Comparison of ENCODE assay signal across 8 cellular contexts in the genomic region with DNA sequence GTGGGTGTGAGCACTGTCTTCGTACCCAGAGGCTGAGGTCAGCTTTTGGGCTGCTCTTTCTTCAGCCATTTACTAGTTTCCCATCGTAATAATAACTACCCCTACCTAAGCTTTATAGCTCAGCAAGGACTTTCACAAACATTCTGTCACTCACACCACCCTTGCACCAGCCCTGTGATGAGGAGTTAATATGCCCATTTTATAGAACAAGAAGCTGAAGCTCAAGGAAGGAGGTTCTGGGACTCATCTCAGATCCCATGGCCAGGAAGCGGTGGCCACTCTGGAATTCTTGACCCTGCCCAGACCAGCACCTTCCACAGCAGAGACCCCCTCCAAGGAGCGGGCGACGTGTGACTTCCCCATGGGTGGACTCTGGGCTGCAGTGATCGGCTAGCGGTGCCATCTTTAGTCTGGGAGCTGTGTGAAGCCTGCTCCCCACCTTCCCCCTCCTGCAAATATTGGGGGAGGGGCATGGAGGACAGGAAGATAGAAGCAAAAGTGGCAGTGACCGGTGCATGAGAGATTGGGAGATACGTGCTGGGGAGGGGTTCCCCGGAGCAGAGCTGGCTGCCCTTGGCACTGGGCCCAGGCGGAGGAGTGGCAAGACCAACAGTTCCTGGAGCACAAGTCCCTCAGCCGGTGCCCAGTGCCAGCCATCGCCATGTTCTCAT.
A peak's percentile ranks its signal among the peaks of the same experiment; 100 is the strongest.
DNase-seq lines count a peak whose midpoint lies in the region; ATAC-seq, FAIRE-seq and TF ChIP-seq lines count a peak whose summit lies in the region.

No MANE protein-coding gene starts in this region.

- H3K4me2 ChIP-seq in HCT116 (ENCODE audit: low read length), result peak overlapping the region; percentile 27; the same call in 1 of the 2 replicates

- TF ChIP-seq POLR2A in HCT116 (IDR thresholded peaks at IDR 0.05; ENCODE audit: borderline replicate concordance, extremely low read depth, insufficient read depth, insufficient read length), result no peak

- peaks cover 19% of the 10 kb centered on the region for H3K4me1 Mint-ChIP-seq in endodermal cell

- no peak overlapping the region for H3K27ac Mint-ChIP-seq in endodermal cell

- no peak overlapping the region for H3K27ac ChIP-seq in HCT116 (ENCODE audit: low read depth, low read length)
- H3K27ac ChIP-seq in small intestine (ENCODE audit: low read depth in 1 of 2, low read length in 1 of 2), result peak overlapping the region; percentile 95 to 96
- H3K27ac ChIP-seq in endodermal cell (ENCODE audit: low read depth, low read length), result no peak overlapping the region

- no peak for FAIRE-seq in small intestine (lab: Jason Lieb, UNC)

- no peaks in the 10 kb centered on the region for H3K36me3 Mint-ChIP-seq in endodermal cell (ENCODE audit: low read depth)

- H3K36me3 ChIP-seq in HCT116 (ENCODE audit: control insufficient read depth in 1 of 2, insufficient read depth in 2 of 2, low read length in 2 of 2), result no peaks in the 10 kb centered on the region
- H3K36me3 ChIP-seq in small intestine (ENCODE audit: control insufficient read depth in 2 of 2, insufficient read depth in 2 of 2, low read length in 2 of 2), result no peaks in the 10 kb centered on the region
- H3K36me3 ChIP-seq in MG63, result no peaks in the 10 kb centered on the region
- no peaks in the 10 kb centered on the region for H3K36me3 ChIP-seq in endodermal cell (ENCODE audit: control insufficient read depth, insufficient read depth, low read length)

- no TSS peak for BruUV-seq in HCT116 (replicated peaks; lab: Mats Ljungman, UMichigan)

- H3K9me2 ChIP-seq in HCT116 (ENCODE audit: insufficient read depth), result no peaks in the 10 kb centered on the region

- no peaks in the 10 kb centered on the region for H3K27me3 ChIP-seq in HCT116 (ENCODE audit: insufficient read depth, low read length)
- H3K27me3 ChIP-seq in small intestine (ENCODE audit: control insufficient read depth in 2 of 2, insufficient read depth in 2 of 2, low read length in 2 of 2), result no peaks in the 10 kb centered on the region
- no peaks in the 10 kb centered on the region for H3K27me3 ChIP-seq in MG63
- H3K27me3 ChIP-seq in endodermal cell (ENCODE audit: control insufficient read depth, insufficient read depth, low read length, poor library complexity, severe bottlenecking), result peaks cover under 1% of the 10 kb centered on the region

- 23 to 56% (median 43%) methylated on average over 14 of the region's 14 CpGs for WGBS in small intestine, 3 donors
- 92 to 97% methylated on average over 6 to 14 of the region's 14 CpGs for WGBS in endodermal cell (ENCODE audit: insufficient coverage in 1 of 2, insufficient read length in 1 of 2), 2 experiments

- RAD21 ChIA-PET in HCT116 (lab: Charles Lee; ENCODE audit: low non-redundant PET in 1 of 2, low total read pairs in 2 of 2, uncharacterized antibody in 2 of 2, unreplicated experiment in 2 of 2), result interaction anchor here (1.3 to 3.0 kb wide), 3 partner anchors 82 to 96 kb away, joined by 4 to 11 read pairs (median 7); partner anchors contain the start of gene TOB1 (in 1 of the 2)

- H3K9ac ChIP-seq in HCT116 (ENCODE audit: low read length), result no peak overlapping the region
- H3K9ac ChIP-seq in endodermal cell (ENCODE audit: extremely low read depth, low read length, poor library complexity, severe bottlenecking), result no peak overlapping the region

- POLR2A ChIA-PET in HCT116 (lab: Charles Lee), result interaction anchor here (1.5 to 3.6 kb wide), 3 partner anchors 9 to 165 kb away, joined by 4 to 78 read pairs (median 4); partner anchors contain the start of gene TOB1

- no peaks in the 10 kb centered on the region for H4K20me1 ChIP-seq in HCT116 (ENCODE audit: insufficient read depth)

- H3K4me1 ChIP-seq in HCT116 (ENCODE audit: control insufficient read depth in 1 of 2, insufficient read depth in 2 of 2, low read length in 2 of 2) (peaks cover 72 to 97% of the 10 kb centered on the region in 2 experiments), small intestine (ENCODE audit: control insufficient read depth in 2 of 2, insufficient read depth in 1 of 2, low read depth in 1 of 2, low read length in 1 of 2) (peaks cover 4 to 5% of the 10 kb centered on the region in 2 donors), endodermal cell (ENCODE audit: control insufficient read depth, insufficient read depth, low read length) (peaks cover 17% of the 10 kb centered on the region)

- H3K9me3 Mint-ChIP-seq in endodermal cell, result no peaks in the 10 kb centered on the region

- no peak for TF ChIP-seq RAD21 in HCT116 (IDR thresholded peaks at IDR 0.05; ENCODE audit: low read depth)

- peaks cover 9% of the 10 kb centered on the region for H3K27me3 Mint-ChIP-seq in endodermal cell (ENCODE audit: insufficient read depth)

- DNase-seq in HCT116 (ENCODE audit: low read depth, low spot score) (no peak), SHP77 (lab: John Stamatoyannopoulos, UW) (peak; percentile 33 to 82), left cardiac atrium (peak; percentile 68), small intestine (peak; percentile 94), MG63 (no peak), endodermal cell (no peak)

- ATAC-seq in HCT116 (no peak), left cardiac atrium (no peak), GM18517 (IDR thresholded peaks at IDR 0.05; ENCODE audit: unreplicated experiment) (no peak), HG03280 (IDR thresholded peaks at IDR 0.05; ENCODE audit: unreplicated experiment) (no peak)

- CTCF ChIA-PET in HCT116 (lab: Charles Lee), result interaction anchor here (1.3 to 4.5 kb wide), 5 partner anchors 9 to 164 kb away, joined by 3 to 55 read pairs (median 13); partner anchors contain the start of gene TOB1

- intact Hi-C loops in HCT116 (cut with micrococcal nuclease), result no loop called here
- intact Hi-C loops in left cardiac atrium (cut with DNase I), result loop anchor here (2.0 to 5.0 kb wide), 2 partner anchors 86 to 95 kb away; no protein-coding TSS in a partner anchor

- no peaks in the 10 kb centered on the region for H3K79me2 ChIP-seq in HCT116 (ENCODE audit: insufficient read depth, low read length)

- H2AFZ ChIP-seq in HCT116 (ENCODE audit: low read depth, low read length, poor library complexity, severe bottlenecking), result no peak overlapping the region

- H3K4me3 ChIP-seq in HCT116 (replicated peaks in 1 of 2; ENCODE audit: low read depth in 1 of 2, low read length in 2 of 2) (no peak overlapping the region), small intestine (ENCODE audit: low read depth in 1 of 2, low read length in 2 of 2) (no peak overlapping the region), MG63 (no peak overlapping the region), endodermal cell (ENCODE audit: low read length) (no peak overlapping the region)

- H3K9me3 ChIP-seq in HCT116 (ENCODE audit: control insufficient read depth in 1 of 2, insufficient read depth in 1 of 2, low read depth in 1 of 2, low read length in 2 of 2) (no peaks in the 10 kb centered on the region), small intestine (ENCODE audit: control insufficient read depth, low read depth) (no peaks in the 10 kb centered on the region), MG63 (no peaks in the 10 kb centered on the region), endodermal cell (ENCODE audit: control insufficient read depth, low read length) (no peaks in the 10 kb centered on the region)

- H3K4me3 Mint-ChIP-seq in endodermal cell, result no peak overlapping the region

- TF ChIP-seq CTCF in HCT116 (IDR thresholded peaks at IDR 0.05 in 2 of 3, conservative IDR thresholded peaks at IDR 0.05 in 1 of 3; ENCODE audit: borderline replicate concordance in 1 of 3, insufficient read depth in 1 of 3, low read depth in 2 of 3, low read length in 2 of 3) (no peak), endodermal cell (conservative IDR thresholded peaks at IDR 0.05) (no peak)

TF ChIP-seq in HCT116, 20 proteins besides CTCF, POLR2A, EP300 and RAD21 (continues in another document):
- TF ChIP-seq SP1 (IDR thresholded peaks at IDR 0.05; ENCODE audit: low read depth) (no peak), ZFX (IDR thresholded peaks at IDR 0.05) (no peak), SRF (IDR thresholded peaks at IDR 0.05; ENCODE audit: low read depth) (no peak), YY1 (IDR thresholded peaks at IDR 0.05; ENCODE audit: extremely low read depth, insufficient replicate concordance, low read depth, low read length) (no peak), TCF7L2 (IDR thresholded peaks at IDR 0.05; ENCODE audit: borderline replicate concordance, extremely low read depth, insufficient read depth, insufficient read length) (no peak), EGR1 (IDR thresholded peaks at IDR 0.05; ENCODE audit: low read depth) (no peak), SIN3A (IDR thresholded peaks at IDR 0.05; ENCODE audit: low read depth) (no peak), JUND (IDR thresholded peaks at IDR 0.05) (no peak), EZH2 (IDR thresholded peaks at IDR 0.05) (no peak), ZNF274 (IDR thresholded peaks at IDR 0.05; ENCODE audit: low read depth, low read length) (no peak), ZBTB33 (IDR thresholded peaks at IDR 0.05; ENCODE audit: extremely low read depth, insufficient replicate concordance, low read length) (no peak), ELF1 (IDR thresholded peaks at IDR 0.05; ENCODE audit: borderline replicate concordance, low read depth) (no peak), POLR2AphosphoS5 (IDR thresholded peaks at IDR 0.05; ENCODE audit: low read depth, low read length) (no peak), EZH2phosphoT487 (IDR thresholded peaks at IDR 0.05; ENCODE audit: borderline replicate concordance) (no peak)
- TF ChIP-seq, protein P1, sequence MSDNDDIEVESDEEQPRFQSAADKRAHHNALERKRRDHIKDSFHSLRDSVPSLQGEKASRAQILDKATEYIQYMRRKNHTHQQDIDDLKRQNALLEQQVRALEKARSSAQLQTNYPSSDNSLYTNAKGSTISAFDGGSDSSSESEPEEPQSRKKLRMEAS (IDR thresholded peaks at IDR 0.05), result no peak
- TF ChIP-seq, protein P2, sequence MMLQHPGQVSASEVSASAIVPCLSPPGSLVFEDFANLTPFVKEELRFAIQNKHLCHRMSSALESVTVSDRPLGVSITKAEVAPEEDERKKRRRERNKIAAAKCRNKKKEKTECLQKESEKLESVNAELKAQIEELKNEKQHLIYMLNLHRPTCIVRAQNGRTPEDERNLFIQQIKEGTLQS (IDR thresholded peaks at IDR 0.05), result no peak

Comparison
In these comparisons a context has a peak if more than half of its experiments do, and no peak if none do; other contexts are left out.
1. DNase-seq: peak in SHP77 (2 of 2), left cardiac atrium (single experiment) and small intestine (single experiment); none in HCT116 (single experiment), MG63 (single experiment) and endodermal cell (single experiment).
2. H3K27ac ChIP-seq: peak in small intestine (2 of 2); none in HCT116 (single experiment) and endodermal cell (single experiment).